In the genomic region with DNA sequence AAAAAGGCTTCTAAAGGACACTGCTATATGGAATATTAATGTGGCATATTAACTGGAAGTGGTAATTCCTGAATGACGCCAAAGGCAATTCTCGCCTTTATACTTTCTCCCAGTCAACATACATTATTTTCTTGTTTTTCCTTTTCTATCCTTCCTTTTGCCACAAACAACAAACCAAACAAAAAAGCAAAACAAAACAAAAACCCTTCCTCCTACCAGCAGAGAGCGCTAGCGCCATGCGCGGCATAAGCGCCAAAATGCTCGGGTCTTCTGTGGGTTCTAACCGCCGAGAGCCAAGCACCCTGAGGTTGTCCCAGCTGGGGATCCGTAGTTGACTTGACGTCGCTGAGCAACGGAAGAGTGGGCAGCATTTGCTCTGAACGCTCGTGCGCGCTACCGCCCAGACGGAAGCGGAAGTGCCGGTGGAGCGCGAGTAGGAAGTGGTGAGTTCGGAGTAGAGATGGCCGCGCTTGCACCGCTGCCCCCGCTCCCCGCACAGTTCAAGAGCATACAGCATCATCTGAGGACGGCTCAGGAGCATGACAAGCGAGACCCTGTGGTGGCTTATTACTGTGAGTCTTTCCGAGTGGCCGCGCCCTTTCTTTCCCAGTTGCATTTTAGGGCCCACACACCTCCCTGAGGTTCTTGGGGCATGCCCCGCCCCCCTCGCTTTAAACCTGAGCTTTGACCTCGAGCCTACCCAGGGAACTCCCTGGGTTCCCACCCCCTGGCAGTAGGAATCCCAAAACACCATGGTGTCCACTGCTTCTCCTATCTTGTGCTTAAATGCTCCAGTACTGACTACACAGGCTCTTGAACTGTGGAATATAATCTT, we compare ENCODE assay signal across 8 cellular contexts. TPM values are rescaled to one million over a fixed set of nuclear protein-coding genes. Genes with fewer than 3 reads are reported as not detected.
DNase-seq lines count a peak whose midpoint lies in the region; ATAC-seq and TF ChIP-seq lines count a peak whose summit lies in the region.

Gene NMBR, minus strand, starts transcription at position 295 of the 835 bp plus-strand sequence. CDS start 58,464 bp downstream, outside the sequence.
Gene VTA1, plus strand, starts transcription at position 436 of the 835 bp plus-strand sequence. Its CDS starts 25 bp downstream, at position 461.

- DNase-seq in BE2C (peak; percentile 96), NCI-H460 (ENCODE audit: extremely low read depth, low read depth) (peak; percentile 96), kidney tubule cell (ENCODE audit: low spot score) (peak; percentile 99)
- DNase-seq in activated CD4-positive, alpha-beta T cell treated with anti-CD3 and anti-CD28 coated beads for 24 hours (ENCODE audit: low read depth in 2 of 2), result peak; percentile 88
- DNase-seq in stimulated activated CD4-positive, alpha-beta T cell treated with anti-CD3 and anti-CD28 coated beads, Interleukin-1b, Interleukin-23, amount 100 ng/mL, for 24 hours (ENCODE audit: low read depth in 4 of 4, low spot score in 1 of 4), result peak; percentile 73 to 93 (median 91)

- H3K4me1 ChIP-seq in BE2C, result no peaks in the 10 kb centered on the region

- peak within 1 kb of the TSS; percentile 96 for H3K4me3 ChIP-seq in BE2C (ENCODE audit: low read depth, low read length)

- TF ChIP-seq CTCF in BE2C (IDR thresholded peaks at IDR 0.05; ENCODE audit: low read depth, low read length), result peak; percentile 92

- ATAC-seq in HG03432 (IDR thresholded peaks at IDR 0.05; ENCODE audit: unreplicated experiment), result peak; percentile 100

- peak within 1 kb of the TSS; percentile 63 for H3K27ac ChIP-seq in cingulate gyrus (ENCODE audit: low read depth, low read length)

- H3K9me3 ChIP-seq in BE2C, result no peaks in the 10 kb centered on the region

- no peaks in the 10 kb centered on the region for H3K36me3 ChIP-seq in BE2C

- peak; percentile 86 for TF ChIP-seq POLR2A in GM19099 (IDR thresholded peaks at IDR 0.05; ENCODE audit: extremely low read depth, insufficient read length, low read depth)

- no peaks in the 10 kb centered on the region for H3K27me3 ChIP-seq in BE2C

RNA-seq across cellular contexts. Expression of gene NMBR, which starts in this region (rescaled TPM):
- not detected for polyA plus RNA-seq in BE2C (2012; ENCODE audit: insufficient read depth, insufficient read length, low read depth)
- total RNA-seq in NCI-H460 (2014; rRNA removed; shearing (Covaris generic)), result not detected in 2 replicates
- polyA plus RNA-seq in NCI-H460 (2014; cell fraction: nucleus; rRNA removed), result not detected in 2 replicates

RNA-seq across cellular contexts. Expression of gene VTA1, which starts in this region (rescaled TPM):
- polyA plus RNA-seq in BE2C (2012; ENCODE audit: insufficient read depth, insufficient read length, low read depth), result 64.7 TPM
- 43.9 and 46.0 TPM in 2 replicates for total RNA-seq in NCI-H460 (2014; rRNA removed; shearing (Covaris generic))
- 18.2 and 39.5 TPM in 2 replicates for polyA plus RNA-seq in NCI-H460 (2014; cell fraction: nucleus; rRNA removed)

Comparison
In these comparisons a context has a peak if more than half of its experiments do, and no peak if none do; other contexts are left out.
1. Peak in every context shown above with its lines: DNase-seq, ATAC-seq, H3K4me3 ChIP-seq and H3K27ac ChIP-seq.